ENCODE assay signal across 19 cellular contexts in genomic region chr4:149047368-149047767, GRCh38.
DNase-seq lines count a peak whose midpoint lies in the region.
"Had no signal": no experiment of that assay in that cellular context is flagged by ENCODE, and none has a peak within 500 bp of the region (broad histone marks: within the 10 kb centered on the region; RNA-seq: fewer than 3 reads in every experiment).

No MANE protein-coding gene starts in this region.

- H3F3A ChIP-seq in GM23248 (ENCODE audit: insufficient read depth), result no peaks in the 10 kb centered on the region

- H3K27me3 ChIP-seq in GM23248 (replicated peaks; ENCODE audit: insufficient read depth), result no peaks in the 10 kb centered on the region
- H3K27me3 ChIP-seq: MG63, SJCRH30 had no signal

- no peaks in the 10 kb centered on the region for H3K9me3 ChIP-seq in GM23248 (ENCODE audit: low read depth)
- H3K9me3 ChIP-seq: Caco-2, MG63, SJCRH30 had no signal

- no peak overlapping the region for H3K27ac ChIP-seq in GM23248
- H3K27ac ChIP-seq: 22Rv1, SJCRH30 had no signal

- no peak overlapping the region for H3K4me2 ChIP-seq in GM23248 (ENCODE audit: unreplicated experiment)

- no peak overlapping the region for H2AFZ ChIP-seq in GM23248

- H3K9me2 ChIP-seq in GM23248 (ENCODE audit: insufficient read depth), result no peaks in the 10 kb centered on the region

- no peak overlapping the region for H3K9ac ChIP-seq in GM23248

- H4K20me1 ChIP-seq in GM23248 (ENCODE audit: insufficient read depth), result no peaks in the 10 kb centered on the region

- no peaks in the 10 kb centered on the region for H3K4me1 ChIP-seq in GM23248 (ENCODE audit: insufficient read depth)
- H3K4me1 ChIP-seq: Caco-2, SJCRH30 had no signal

- no peaks in the 10 kb centered on the region for H3K79me2 ChIP-seq in GM23248 (ENCODE audit: insufficient read depth)

- H3K4me3 ChIP-seq in GM23248, result no peak overlapping the region
- H3K4me3 ChIP-seq: MG63, SJCRH30 had no signal

- peak; percentile 24 for DNase-seq in AG08395 (ENCODE audit: low spot score)
- DNase-seq in GM23248, result peak; percentile 10
- peak; percentile 47 for DNase-seq in astrocyte of the hippocampus (ENCODE audit: low read depth, low spot score)
- peak; percentile 30 for DNase-seq in non-pigmented ciliary epithelial cell (ENCODE audit: low read depth)
- no peak for DNase-seq in DMS53 treated with DMSO at 0.1 percent for 48 hours (lab: John Stamatoyannopoulos, UW; ENCODE audit: unreplicated experiment)
- DNase-seq in NCI-H510A treated with DMSO at 0.1 percent for 48 hours (lab: John Stamatoyannopoulos, UW), result no peak
- no peak for DNase-seq in middle frontal gyrus (ENCODE audit: extremely low spot score, low spot score)
- no peak for DNase-seq in ureter (ENCODE audit: low spot score)
- DNase-seq: Caco-2; CD4-positive, alpha-beta T cell; GF-D8; MG63; NCI-H1048; NCI-H146; NCI-H2081; NCI-H2171 treated with DMSO at 0.1 percent for 48 hours; NCI-H446; SJCRH30 had no signal

- H3K36me3 ChIP-seq in GM23248 (ENCODE audit: low read depth), result no peaks in the 10 kb centered on the region
- H3K36me3 ChIP-seq: MG63, SJCRH30 had no signal

- in situ Hi-C loops in GM23248 (cut with MboI), result no loop called here

- 79 to 82% methylated on average over 2 of the region's 2 CpGs for WGBS in GM23248 (ENCODE audit: low coverage in 1 of 2, low lambda C conversion rate in 2 of 2, missing lambda C conversion rate in 2 of 2), 2 experiments

Comparison
In these comparisons a context has a peak if more than half of its experiments do, and no peak if none do; other contexts are left out.
1. DNase-seq: peak in AG08395 (single experiment), GM23248 (single experiment), astrocyte of the hippocampus (single experiment) and non-pigmented ciliary epithelial cell (single experiment); none in DMS53 treated with DMSO at 0.1 percent for 48 hours (single experiment), NCI-H510A treated with DMSO at 0.1 percent for 48 hours (single experiment), middle frontal gyrus (single experiment) and ureter (single experiment).